ENCODE assay signal across 20 cellular contexts in genomic region chr3:24846286-24846860, GRCh38.
"Had no signal": no experiment of that assay in that cellular context is flagged by ENCODE, and none has a peak within 500 bp of the region (broad histone marks: within the 10 kb centered on the region; RNA-seq: fewer than 3 reads in every experiment).

No MANE protein-coding gene starts in this region.

- H3K9ac ChIP-seq: SK-N-SH had no signal

- H3K27me3 ChIP-seq: breast epithelium, Peyer's patch had no signal

- H3K27ac ChIP-seq: breast epithelium, coronary artery, Peyer's patch, RWPE1, SJCRH30, VCaP had no signal

- H3K4me2 ChIP-seq: SK-N-SH had no signal

- DNase-seq: activated CD4-positive, alpha-beta T cell treated with anti-CD3 and anti-CD28 coated beads for 4 hours; activated CD8-positive, alpha-beta memory T cell treated with anti-CD3 and anti-CD28 coated beads, Interleukin-2, amount 50 U/mL, for 4 hours; activated CD8-positive, alpha-beta T cell treated with anti-CD3 and anti-CD28 coated beads for 36 hours; activated naive CD4-positive, alpha-beta T cell; aorta; central memory CD4-positive, alpha-beta T cell; Karpas-422; NCI-H1092; NCI-H1417; NCI-H1930; Peyer's patch; Right ventricle myocardium superior; SJCRH30; SK-N-SH; T-helper 1 cell had no signal

- ATAC-seq: activated CD4-positive, CD25-positive, alpha-beta regulatory T cell treated with anti-CD3 and anti-CD28 coated beads, Interleukin-2, amount 50 U/mL, for 24 hours; activated CD8-positive, alpha-beta T cell treated with anti-CD3 and anti-CD28 coated beads for 36 hours had no signal

- H3K9me3 ChIP-seq: breast epithelium, Peyer's patch, SJCRH30, SK-N-SH had no signal

- H3K4me3 ChIP-seq: breast epithelium, coronary artery, Peyer's patch, SJCRH30 had no signal

- H3K4me1 ChIP-seq: breast epithelium, Peyer's patch, SJCRH30 had no signal

- H3K36me3 ChIP-seq: breast epithelium, Peyer's patch, SJCRH30 had no signal
